In genomic region chr19:38988632-38989031, GRCh38 we compare ENCODE assay signal across 16 cellular contexts.
"Had no signal": no experiment of that assay in that cellular context is flagged by ENCODE, and none has a peak within 500 bp of the region (broad histone marks: within the 10 kb centered on the region; RNA-seq: fewer than 3 reads in every experiment).

No MANE protein-coding gene starts in this region.

- ATAC-seq: foreskin keratinocyte had no signal

- H3K36me3 ChIP-seq: ascending aorta, colonic mucosa, transverse colon, vagina had no signal

- H3K4me3 ChIP-seq: ascending aorta, colonic mucosa, transverse colon, vagina had no signal

- H3K27ac Mint-ChIP-seq: activated naive CD4-positive, alpha-beta T cell treated with anti-CD3 and anti-CD28 coated beads, Interleukin-2, amount 10 ng/mL, durations not matched to agents 7 days and 5 days had no signal

- H3K27ac ChIP-seq: ascending aorta, colonic mucosa, foreskin keratinocyte, transverse colon, vagina had no signal

- H3K9me3 ChIP-seq: colonic mucosa, transverse colon, vagina had no signal

- H3K9me3 Mint-ChIP-seq: activated naive CD4-positive, alpha-beta T cell treated with anti-CD3 and anti-CD28 coated beads, Interleukin-2, amount 10 ng/mL, durations not matched to agents 7 days and 5 days had no signal

- DNase-seq: activated CD4-positive, alpha-beta T cell treated with anti-CD3 and anti-CD28 coated beads, Interleukin-2, amount 50 U/mL, for 4 hours; activated CD4-positive, CD25-positive, alpha-beta regulatory T cell treated with anti-CD3 and anti-CD28 coated beads, Interleukin-2, amount 50 U/mL, for 72 hours; activated naive CD4-positive, alpha-beta T cell treated with anti-CD3 and anti-CD28 coated beads, Interleukin-2, amount 10 ng/mL, durations not matched to agents 7 days and 5 days; activated T-cell treated with anti-CD3 and anti-CD28 coated beads, Interleukin-2, amount 50 U/mL, for 1 hour; caudate nucleus; colonic mucosa; effector CD4-positive, alpha-beta T cell; foreskin keratinocyte; stimulated activated CD4-positive, alpha-beta T cell treated with anti-CD3 and anti-CD28 coated beads, Interleukin-4, amount 100 ng/mL, for 4 hours; stimulated activated CD8-positive, alpha-beta memory T cell treated with anti-CD3 and anti-CD28 coated beads, Interleukin-4, amount 100 ng/mL, for 48 hours; stimulated activated naive CD4-positive, alpha-beta T cell treated with Interleukin-2 at 50 U/mL for 16 hours; substantia nigra; T-helper 1 cell; transverse colon had no signal

- H3K4me1 ChIP-seq: ascending aorta, colonic mucosa, transverse colon, vagina had no signal

- H3K36me3 Mint-ChIP-seq: activated naive CD4-positive, alpha-beta T cell treated with anti-CD3 and anti-CD28 coated beads, Interleukin-2, amount 10 ng/mL, durations not matched to agents 7 days and 5 days had no signal

- H3K27me3 ChIP-seq: ascending aorta, colonic mucosa, vagina had no signal

- H3K4me1 Mint-ChIP-seq: activated naive CD4-positive, alpha-beta T cell treated with anti-CD3 and anti-CD28 coated beads, Interleukin-2, amount 10 ng/mL, durations not matched to agents 7 days and 5 days had no signal

- H3K4me3 Mint-ChIP-seq: activated naive CD4-positive, alpha-beta T cell treated with anti-CD3 and anti-CD28 coated beads, Interleukin-2, amount 10 ng/mL, durations not matched to agents 7 days and 5 days had no signal
